In genomic region chr11:101914349-101914736, GRCh38 we compare ENCODE assay signal across 8 cellular contexts. TPM values are rescaled to one million over a fixed set of nuclear protein-coding genes. Genes with fewer than 3 reads are reported as not detected.
DNase-seq lines count a peak whose midpoint lies in the region; ATAC-seq, FAIRE-seq and TF ChIP-seq lines count a peak whose summit lies in the region.

No MANE protein-coding gene starts in this region.

- H3K27ac ChIP-seq in caudate nucleus (ENCODE audit: low read depth, low read length): peak overlapping the region; percentile 77
- H3K27ac ChIP-seq in mesenchymal stem cell (ENCODE audit: low read length, poor library complexity, severe bottlenecking): peak overlapping the region; percentile 73

- no peak for ATAC-seq in HG02970 (IDR thresholded peaks at IDR 0.05; ENCODE audit: low FRiP score, unreplicated experiment)
- ATAC-seq in HG03097 (IDR thresholded peaks at IDR 0.05; ENCODE audit: low FRiP score, unreplicated experiment): no peak
- no peak for ATAC-seq in HG02798 (IDR thresholded peaks at IDR 0.05; ENCODE audit: poor library complexity, unreplicated experiment)

- H2BK15ac ChIP-seq in mesenchymal stem cell (ENCODE audit: low read depth, poor library complexity, severe bottlenecking): no peak overlapping the region

- H3K9ac ChIP-seq in mesenchymal stem cell (ENCODE audit: low read length): peak overlapping the region; percentile 97

- no peak for FAIRE-seq in HTR-8/SVneo (lab: Jason Lieb, UNC)

- no peak overlapping the region for H3K14ac ChIP-seq in mesenchymal stem cell (ENCODE audit: low read length in 2 of 2)

- POLR2A ChIA-PET in AG04449 (lab: Yijun Ruan, JAX): interaction anchor here (1.0 kb wide), 1 partner anchor 51 kb away, joined by 5 read pairs; no protein-coding TSS in a partner anchor

- CTCF ChIA-PET in AG04449 (lab: Yijun Ruan, JAX): interaction anchor here (0.7 to 1.7 kb wide), 16 partner anchors 10 to 457 kb away, joined by 3 to 18 read pairs (median 3); no protein-coding TSS in a partner anchor

- no peak overlapping the region for H3K4ac ChIP-seq in mesenchymal stem cell (ENCODE audit: low read depth in 1 of 2, low read length in 2 of 2)

- 10% methylated on average over 5 of the region's 6 CpGs for WGBS in mesenchymal stem cell

- no peaks in the 10 kb centered on the region for H3K4me1 ChIP-seq in mesenchymal stem cell (ENCODE audit: control insufficient read depth, insufficient read depth, low read depth, low read length)

- H2BK12ac ChIP-seq in mesenchymal stem cell (ENCODE audit: low read length in 2 of 2): no peak overlapping the region

- no peak for TF ChIP-seq CTCF in AG04449 (IDR thresholded peaks at IDR 0.05; ENCODE audit: insufficient read depth, low read length, missing control alignments)

- H3K4me3 ChIP-seq in AG04449 (ENCODE audit: low read depth, low read length) (peak overlapping the region; percentile 85), mesenchymal stem cell (ENCODE audit: insufficient read depth in 1 of 2, low read depth in 1 of 2, low read length in 2 of 2) (peak overlapping the region; percentile 80 to 93)

- peak overlapping the region; percentile 36 for H2AFZ ChIP-seq in mesenchymal stem cell (ENCODE audit: low read depth, low read length)

- H2BK120ac ChIP-seq in mesenchymal stem cell (ENCODE audit: low read depth, low read length): no peak overlapping the region

- H3K79me1 ChIP-seq in mesenchymal stem cell (replicated peaks; ENCODE audit: low read length, poor library complexity, severe bottlenecking): no peaks in the 10 kb centered on the region

- DNase-seq in AG04449 (ENCODE audit: low read depth, low spot score) (no peak), HTR-8/SVneo (ENCODE audit: insufficient read length, low spot score) (peak; percentile 37), caudate nucleus (lab: John Stamatoyannopoulos, UW) (peak in 3 of 61 donors; percentile 0 to 54 (median 26)), mesenchymal stem cell (peak; percentile 83), NCI-H128 (lab: John Stamatoyannopoulos, UW; ENCODE audit: unreplicated experiment) (no peak)

- H3K36me3 ChIP-seq in mesenchymal stem cell (ENCODE audit: control insufficient read depth in 1 of 2, insufficient read depth in 2 of 2, low read depth in 1 of 2, low read length in 2 of 2): no peaks in the 10 kb centered on the region

- no peak overlapping the region for H4K91ac ChIP-seq in mesenchymal stem cell (ENCODE audit: low read length)

- no peak overlapping the region for H4K8ac ChIP-seq in mesenchymal stem cell (ENCODE audit: low read length)

- H3K18ac ChIP-seq in mesenchymal stem cell (ENCODE audit: low read depth in 1 of 2, low read length in 2 of 2): no peak overlapping the region

- no peaks in the 10 kb centered on the region for H3K27me3 ChIP-seq in mesenchymal stem cell (ENCODE audit: control insufficient read depth in 1 of 2, insufficient read depth in 1 of 2, low read length in 2 of 2)

- H3K9me3 ChIP-seq in mesenchymal stem cell (ENCODE audit: control insufficient read depth, low read length): no peaks in the 10 kb centered on the region

- H3K23ac ChIP-seq in mesenchymal stem cell (ENCODE audit: low read length in 2 of 2): no peak overlapping the region

- H2BK5ac ChIP-seq in mesenchymal stem cell (ENCODE audit: low read depth, low read length, poor library complexity, severe bottlenecking): no peak overlapping the region

- H2AK5ac ChIP-seq in mesenchymal stem cell (ENCODE audit: low read length, severe bottlenecking): no peak overlapping the region

- peak overlapping the region; percentile 95 for H3K4me2 ChIP-seq in mesenchymal stem cell (ENCODE audit: low read length, poor library complexity, severe bottlenecking)

RNA-seq across cellular contexts. Expression of gene CEP126, which starts 0.5 kb away (rescaled TPM):
- 2.7 TPM for polyA plus RNA-seq in mesenchymal stem cell (2013, experiment 1 of 2)
- polyA plus RNA-seq in mesenchymal stem cell (2013, experiment 2 of 2): 2.7 TPM

RNA-seq across cellular contexts. Expression of gene ANGPTL5, which starts 2.0 kb away (rescaled TPM):
- polyA plus RNA-seq in mesenchymal stem cell (2013, experiment 1 of 2): not detected
- 0.03 TPM for polyA plus RNA-seq in mesenchymal stem cell (2013, experiment 2 of 2)

Comparison
In these comparisons a context has a peak if more than half of its experiments do, and no peak if none do; other contexts are left out.
1. DNase-seq: peak in HTR-8/SVneo (single experiment) and mesenchymal stem cell (single experiment); none in AG04449 (single experiment) and NCI-H128 (single experiment).